In genomic region chr12:74563927-74564326, GRCh38 we compare ENCODE assay signal across 25 cellular contexts.
"Had no signal": no experiment of that assay in that cellular context is flagged by ENCODE, and none has a peak within 500 bp of the region (broad histone marks: within the 10 kb centered on the region; RNA-seq: fewer than 3 reads in every experiment).

No MANE protein-coding gene starts in this region.

- H3K36me3 Mint-ChIP-seq: activated naive CD4-positive, alpha-beta T cell treated with anti-CD3 and anti-CD28 coated beads, Interleukin-2, amount 10 ng/mL, durations not matched to agents 7 days and 5 days; activated naive CD8-positive, alpha-beta T cell treated with anti-CD3 and anti-CD28 coated beads for 36 hours had no signal

- H3K9me3 Mint-ChIP-seq: activated CD8-positive, alpha-beta T cell treated with anti-CD3 and anti-CD28 coated beads for 36 hours; activated naive CD4-positive, alpha-beta T cell treated with anti-CD3 and anti-CD28 coated beads, Interleukin-2, amount 10 ng/mL, durations not matched to agents 7 days and 5 days; activated naive CD8-positive, alpha-beta T cell treated with anti-CD3 and anti-CD28 coated beads for 36 hours; activated T-helper 2 cell treated with anti-CD3 and anti-CD28 coated beads, Interferon-gamma antibody, Interleukin-2, Interleukin-4, amounts not matched to agents 10 μg/mL and 5 μg/mL and 100 μg/mL, durations not matched to agents 14 hours and 24 hours and 36 hours; T-helper 1 cell treated with Interleukin-12 subunit alpha and Interleukin-12 subunit beta and Interleukin-4 antibody, amounts not matched to agents 30 μg/mL and 1 μg/mL, for 36 hours had no signal

- H3K27me3 Mint-ChIP-seq: activated naive CD4-positive, alpha-beta T cell treated with anti-CD3 and anti-CD28 coated beads, Interleukin-2, amount 10 ng/mL, durations not matched to agents 7 days and 5 days; activated naive CD8-positive, alpha-beta T cell treated with anti-CD3 and anti-CD28 coated beads for 36 hours had no signal

- H3K36me3 ChIP-seq: brain microvascular endothelial cell, cardiac muscle cell, SJSA1 had no signal

- ATAC-seq: activated CD4-positive, CD25-positive, alpha-beta regulatory T cell treated with anti-CD3 and anti-CD28 coated beads, Interleukin-2, amount 50 U/mL, for 24 hours; activated CD8-positive, alpha-beta T cell treated with anti-CD3 and anti-CD28 coated beads for 36 hours; activated T-cell treated with anti-CD3 and anti-CD28 coated beads, Interleukin-2, amount 50 U/mL, for 72 hours; Panc1; SK-N-SH treated with all-trans-retinoic acid at 6 μM for 48 hours had no signal

- H3K27ac Mint-ChIP-seq: activated CD8-positive, alpha-beta T cell treated with anti-CD3 and anti-CD28 coated beads for 36 hours; activated naive CD4-positive, alpha-beta T cell treated with anti-CD3 and anti-CD28 coated beads, Interleukin-2, amount 10 ng/mL, durations not matched to agents 7 days and 5 days; activated naive CD8-positive, alpha-beta T cell treated with anti-CD3 and anti-CD28 coated beads for 36 hours; activated T-cell treated with anti-CD3 and anti-CD28 coated beads, Interleukin-2, amount 50 U/mL, for 72 hours; activated T-helper 2 cell treated with anti-CD3 and anti-CD28 coated beads, Interferon-gamma antibody, Interleukin-2, Interleukin-4, amounts not matched to agents 10 μg/mL and 5 μg/mL and 100 μg/mL, durations not matched to agents 14 hours and 24 hours and 36 hours; T-helper 1 cell treated with Interleukin-12 subunit alpha and Interleukin-12 subunit beta and Interleukin-4 antibody, amounts not matched to agents 30 μg/mL and 1 μg/mL, for 36 hours had no signal

- H3K4me1 ChIP-seq: SJSA1 had no signal

- DNase-seq: activated CD4-positive, alpha-beta T cell treated with anti-CD3 and anti-CD28 coated beads for 4 hours; activated CD8-positive, alpha-beta memory T cell treated with anti-CD3 and anti-CD28 coated beads, Interleukin-2, amount 50 U/mL, for 4 hours; activated CD8-positive, alpha-beta T cell treated with anti-CD3 and anti-CD28 coated beads for 36 hours; activated gamma-delta T cell treated with Interleukin-2 at 50 U/mL for 16 hours; activated naive CD4-positive, alpha-beta T cell treated with anti-CD3 and anti-CD28 coated beads, Interleukin-2, amount 10 ng/mL, durations not matched to agents 7 days and 5 days; activated naive CD8-positive, alpha-beta T cell treated with anti-CD3 and anti-CD28 coated beads for 36 hours; activated T-cell treated with anti-CD3 and anti-CD28 coated beads, Interleukin-2, amount 50 U/mL, for 72 hours; brain microvascular endothelial cell; NCI-H1105 treated with DMSO at 0.1 percent for 48 hours; NCI-H1436 treated with DMSO at 0.1 percent for 48 hours; NCI-H187; NCI-H2081; NCI-H524 treated with DMSO at 0.1 percent for 48 hours; NCI-H82; NK-92 treated with Interleukin-12 subunit alpha and Interleukin-12 subunit beta, amount 100 ng/mL, for 24 hours; OCI-M1; SHP77 had no signal

- H3K4me3 ChIP-seq: cardiac muscle cell, SJSA1 had no signal

- H3K27me3 ChIP-seq: brain microvascular endothelial cell, cardiac muscle cell, SJSA1 had no signal

- H3K9me3 ChIP-seq: SJSA1 had no signal

- H3K4me3 Mint-ChIP-seq: activated CD8-positive, alpha-beta T cell treated with anti-CD3 and anti-CD28 coated beads for 36 hours; activated naive CD4-positive, alpha-beta T cell treated with anti-CD3 and anti-CD28 coated beads, Interleukin-2, amount 10 ng/mL, durations not matched to agents 7 days and 5 days; activated naive CD8-positive, alpha-beta T cell treated with anti-CD3 and anti-CD28 coated beads for 36 hours; activated T-cell treated with anti-CD3 and anti-CD28 coated beads, Interleukin-2, amount 50 U/mL, for 72 hours; T-helper 1 cell treated with Interleukin-12 subunit alpha and Interleukin-12 subunit beta and Interleukin-4 antibody, amounts not matched to agents 30 μg/mL and 1 μg/mL, for 36 hours had no signal

- H3K4me1 Mint-ChIP-seq: activated naive CD4-positive, alpha-beta T cell treated with anti-CD3 and anti-CD28 coated beads, Interleukin-2, amount 10 ng/mL, durations not matched to agents 7 days and 5 days; activated naive CD8-positive, alpha-beta T cell treated with anti-CD3 and anti-CD28 coated beads for 36 hours had no signal

- H3K27ac ChIP-seq: brain microvascular endothelial cell, cardiac muscle cell, RWPE1, SJSA1 had no signal
